Comparison of ENCODE assay signal across 8 cellular contexts in genomic region chr20:24992420-24993205, GRCh38.
DNase-seq lines count a peak whose midpoint lies in the region; ATAC-seq and TF ChIP-seq lines count a peak whose summit lies in the region.

APMAP (minus strand) TSS chr20:24992751; CDS start chr20:24992688, 63 bp downstream.

- peak within 1 kb of the TSS; percentile 66 for H3K4me3 ChIP-seq in astrocyte of the cerebellum (ENCODE audit: low read depth, low read length)

- peak; percentile 83 for ATAC-seq in GM18508 (IDR thresholded peaks at IDR 0.05; ENCODE audit: insufficient read depth, unreplicated experiment)
- ATAC-seq in HG02970 (IDR thresholded peaks at IDR 0.05; ENCODE audit: low FRiP score, unreplicated experiment) = peak; percentile 92

- in situ Hi-C loops in astrocyte of the cerebellum (cut with HindIII; ENCODE audit: low sequenced_read_pairs) = loop anchor here (25.0 kb wide), 1 partner anchor 170 kb away; no protein-coding TSS in a partner anchor

- DNase-seq in NCI-H2029 (lab: John Stamatoyannopoulos, UW) (peak; percentile 95), T-helper 9 cell (peak; percentile 97), astrocyte of the cerebellum (ENCODE audit: low read depth) (peak; percentile 70), hepatic stellate cell (ENCODE audit: low spot score) (peak; percentile 97), retina (peak; percentile 99), cortex of kidney (lab: John Stamatoyannopoulos, UW) (no peak)

- TF ChIP-seq CTCF in astrocyte of the cerebellum (IDR thresholded peaks at IDR 0.05; ENCODE audit: low read depth, low read length, missing control alignments) = no peak
